ENCODE assay signal across 8 cellular contexts in genomic region chr3:187747506-187747905, GRCh38. TPM values are rescaled to one million over a fixed set of nuclear protein-coding genes. Genes with fewer than 3 reads are reported as not detected.
A peak's percentile ranks its signal among the peaks of the same experiment; 100 is the strongest.
DNase-seq lines count a peak whose midpoint lies in the region; ATAC-seq, FAIRE-seq and TF ChIP-seq lines count a peak whose summit lies in the region.

No MANE protein-coding gene starts in this region.

- no peaks in the 10 kb centered on the region for H3K36me3 ChIP-seq in Peyer's patch
- H3K36me3 ChIP-seq in esophagus squamous epithelium = no peaks in the 10 kb centered on the region
- no peaks in the 10 kb centered on the region for H3K36me3 ChIP-seq in parathyroid adenoma (ENCODE audit: control insufficient read depth, insufficient read depth, low read length)
- no peaks in the 10 kb centered on the region for H3K36me3 ChIP-seq in BE2C

- intact Hi-C loops in CD4-positive, alpha-beta T cell (cut with DNase I, micrococcal nuclease) = loop anchor here (2.0 to 10.0 kb wide), 3 partner anchors 170 to 757 kb away; partner anchors contain the start of gene LPP (in 1 of the 2)
- intact Hi-C loops in esophagus squamous epithelium (cut with DNase I) = loop anchor here (10.0 kb wide), 1 partner anchor 307 kb away; no protein-coding TSS in a partner anchor

- 45 to 46% methylated on average over 5 of the region's 5 CpGs for WGBS in esophagus squamous epithelium, 2 donors

- H3K4me3 ChIP-seq in Peyer's patch (no peak overlapping the region), esophagus squamous epithelium (peak overlapping the region in 1 of 4 donors; percentile 77), parathyroid adenoma (ENCODE audit: low read depth, low read length) (no peak overlapping the region), BE2C (ENCODE audit: low read depth, low read length) (no peak overlapping the region)

- no peaks in the 10 kb centered on the region for H3K9me3 Mint-ChIP-seq in CD4-positive, alpha-beta T cell

- peaks cover under 1% of the 10 kb centered on the region for H3K79me2 ChIP-seq in parathyroid adenoma

- peak overlapping the region; percentile 9 for H3K4me3 Mint-ChIP-seq in CD4-positive, alpha-beta T cell

- no peak for TF ChIP-seq POLR2A in Peyer's patch (IDR thresholded peaks at IDR 0.05)
- no peak for TF ChIP-seq POLR2A in esophagus squamous epithelium (IDR thresholded peaks at IDR 0.05)

- peak overlapping the region; percentile 6 for H2AFZ ChIP-seq in parathyroid adenoma

- no peaks in the 10 kb centered on the region for H3K9me3 ChIP-seq in CD4-positive, alpha-beta T cell (ENCODE audit: control insufficient read depth, low read length)
- H3K9me3 ChIP-seq in Peyer's patch (no peaks in the 10 kb centered on the region), esophagus squamous epithelium (no peaks in the 10 kb centered on the region), parathyroid adenoma (ENCODE audit: control insufficient read depth, low read length) (no peaks in the 10 kb centered on the region), BE2C (no peaks in the 10 kb centered on the region)

- no peak for TF ChIP-seq CTCF in CD4-positive, alpha-beta T cell (IDR thresholded peaks at IDR 0.05)
- no peak for TF ChIP-seq CTCF in Peyer's patch (IDR thresholded peaks at IDR 0.05)
- no peak for TF ChIP-seq CTCF in esophagus squamous epithelium (IDR thresholded peaks at IDR 0.05)
- TF ChIP-seq CTCF in parathyroid adenoma (IDR thresholded peaks at IDR 0.05) = no peak
- no peak for TF ChIP-seq CTCF in BE2C (IDR thresholded peaks at IDR 0.05; ENCODE audit: low read depth, low read length)

- no peak overlapping the region for H3K27ac ChIP-seq in CD4-positive, alpha-beta T cell (ENCODE audit: low read depth, low read length)
- H3K27ac ChIP-seq in Peyer's patch (peak overlapping the region in 3 of 4 donors; percentile 89 to 98 (median 93)), esophagus squamous epithelium (peak overlapping the region; percentile 96 to 99 (median 98)), parathyroid adenoma (peak overlapping the region; percentile 100)

- no peak for DNase-seq in CD4-positive, alpha-beta T cell
- DNase-seq in Peyer's patch (no peak), esophagus squamous epithelium (lab: John Stamatoyannopoulos, UW) (no peak), urothelium cell line (ENCODE audit: low spot score) (no peak), BE2C (no peak), MV-4-11 (lab: John Stamatoyannopoulos, UW) (no peak), NCI-H2227 (lab: John Stamatoyannopoulos, UW; ENCODE audit: unreplicated experiment) (no peak)

- H3K4me2 ChIP-seq in parathyroid adenoma (ENCODE audit: low read length) = no peak overlapping the region

- no peak for ATAC-seq in CD4-positive, alpha-beta T cell (ENCODE audit: poor library complexity)

- CTCF ChIA-PET in CD4-positive, alpha-beta T cell (lab: Charles Lee) = interaction anchor here (0.6 to 2.1 kb wide), 25 partner anchors 9 to 1208 kb away, joined by 3 to 7 read pairs (median 3); partner anchors contain the start of gene LPP

- H3K36me3 Mint-ChIP-seq in CD4-positive, alpha-beta T cell (ENCODE audit: low read depth) = peaks cover 24% of the 10 kb centered on the region

- H3K27me3 ChIP-seq in CD4-positive, alpha-beta T cell (ENCODE audit: control insufficient read depth, insufficient read depth, low read length) = no peaks in the 10 kb centered on the region
- no peaks in the 10 kb centered on the region for H3K27me3 ChIP-seq in Peyer's patch
- no peaks in the 10 kb centered on the region for H3K27me3 ChIP-seq in esophagus squamous epithelium
- H3K27me3 ChIP-seq in parathyroid adenoma (ENCODE audit: control insufficient read depth, insufficient read depth, low read length) = no peaks in the 10 kb centered on the region
- H3K27me3 ChIP-seq in BE2C = peaks cover 3% of the 10 kb centered on the region; the same call in 1 of the 2 replicates

- FAIRE-seq in urothelium cell line (lab: Jason Lieb, UNC) = no peak

- H3K27me3 Mint-ChIP-seq in CD4-positive, alpha-beta T cell = no peaks in the 10 kb centered on the region

- no peak overlapping the region for H3K9ac ChIP-seq in parathyroid adenoma

- H3K27ac Mint-ChIP-seq in CD4-positive, alpha-beta T cell = peak overlapping the region; percentile 99

- POLR2A ChIA-PET in CD4-positive, alpha-beta T cell (lab: Charles Lee) = interaction anchor here (0.7 to 3.2 kb wide), 3 partner anchors 9 to 407 kb away, joined by 3 to 28 read pairs (median 5); partner anchors contain the start of gene LPP

- peaks cover 0 to 17% (median 2%) of the 10 kb centered on the region in 4 donors for H3K4me1 ChIP-seq in Peyer's patch
- peaks cover 17 to 69% (median 39%) of the 10 kb centered on the region in 3 donors for H3K4me1 ChIP-seq in esophagus squamous epithelium
- H3K4me1 ChIP-seq in parathyroid adenoma = peaks cover 21% of the 10 kb centered on the region
- no peaks in the 10 kb centered on the region; the same call in 1 of the 2 replicates for H3K4me1 ChIP-seq in BE2C

- peaks cover 78% of the 10 kb centered on the region for H3K4me1 Mint-ChIP-seq in CD4-positive, alpha-beta T cell (ENCODE audit: low read depth)

RNA-seq across cellular contexts. Expression of gene BCL6, which starts 2.2 kb away (rescaled TPM):
- total RNA-seq in CD4-positive, alpha-beta T cell = 10 to 100 TPM; 76.6 to 79.6 TPM
- total RNA-seq in Peyer's patch (10 to 100 TPM in 3 of 4 donors, 1 to 10 TPM in 1; 7.4 to 79.2 (median 25.7) TPM), esophagus squamous epithelium (10 to 100 TPM; 30.8 to 94.4 (median 42.6) TPM)
- polyA plus RNA-seq in BE2C (2012; ENCODE audit: insufficient read depth, insufficient read length, low read depth) = 1.2 TPM

RNA-seq across cellular contexts. Expression of gene RTP2, which starts 45.1 kb away (rescaled TPM):
- total RNA-seq in CD4-positive, alpha-beta T cell = not detected
- not detected for total RNA-seq in Peyer's patch
- total RNA-seq in esophagus squamous epithelium = not detected
- polyA plus RNA-seq in BE2C (2012; ENCODE audit: insufficient read depth, insufficient read length, low read depth) = not detected
